In genomic region chr12:27710592-27711311, GRCh38 we compare ENCODE assay signal across 8 cellular contexts. TPM values are rescaled to one million over a fixed set of nuclear protein-coding genes. Genes with fewer than 3 reads are reported as not detected.
DNase-seq lines count a peak whose midpoint lies in the region; ATAC-seq and TF ChIP-seq lines count a peak whose summit lies in the region.

Gene MRPS35, plus strand, starts transcription at chr12:27710832. Its CDS starts 12 bp downstream, at chr12:27710844.

- peak; percentile 97 for ATAC-seq in GM23338

- H3K9me2 ChIP-seq in GM23338 (ENCODE audit: insufficient read depth) = no peaks in the 10 kb centered on the region

- H3K4me3 ChIP-seq in GM23338 (peak within 1 kb of the TSS; percentile 82), fibroblast of pulmonary artery (replicated peaks; ENCODE audit: low read depth, low read length) (peak within 1 kb of the TSS; percentile 99)

- H3K27me3 Mint-ChIP-seq in GM23338 (ENCODE audit: insufficient read depth, low read depth, poor library complexity) = peaks cover 6% of the 10 kb centered on the region
- peaks cover 7% of the 10 kb centered on the region for H3K27me3 Mint-ChIP-seq in nephron progenitor cell (ENCODE audit: low read depth, poor library complexity)
- peaks cover 5% of the 10 kb centered on the region for H3K27me3 Mint-ChIP-seq in stimulated activated naive CD8-positive, alpha-beta T cell treated with anti-CD3 and anti-CD28 coated beads, Interleukin-15, Interleukin-2, amounts not matched to agents 100 ng/mL and 50 ng/mL, for 24 hours

- peak within 1 kb of the TSS; percentile 75 for H3K27ac ChIP-seq in GM23338 (ENCODE audit: low read depth)

- H3K9me3 Mint-ChIP-seq in GM23338 (no peaks in the 10 kb centered on the region), nephron progenitor cell (no peaks in the 10 kb centered on the region)
- no peaks in the 10 kb centered on the region for H3K9me3 Mint-ChIP-seq in stimulated activated naive CD8-positive, alpha-beta T cell treated with anti-CD3 and anti-CD28 coated beads, Interleukin-15, Interleukin-2, amounts not matched to agents 100 ng/mL and 50 ng/mL, for 24 hours

- H3K4me3 Mint-ChIP-seq in GM23338 (peak within 1 kb of the TSS; percentile 89), nephron progenitor cell (peak within 1 kb of the TSS; percentile 97)
- peak within 1 kb of the TSS; percentile 99 for H3K4me3 Mint-ChIP-seq in stimulated activated naive CD8-positive, alpha-beta T cell treated with anti-CD3 and anti-CD28 coated beads, Interleukin-15, Interleukin-2, amounts not matched to agents 100 ng/mL and 50 ng/mL, for 24 hours

- DNase-seq in ELF-1 (ENCODE audit: low read depth, low spot score) (peak; percentile 90), GM23338 (ENCODE audit: low spot score) (peak; percentile 88), Kasumi-1 (lab: John Stamatoyannopoulos, UW) (peak; percentile 93), fibroblast of pulmonary artery (ENCODE audit: low read depth) (peak; percentile 95), nephron progenitor cell (peak; percentile 87)
- peak; percentile 84 for DNase-seq in activated T-helper 9 cell treated with anti-CD3 and anti-CD28 coated beads, Interleukin-2, amount 50 U/mL, for 16 hours (ENCODE audit: low read depth)

- no peaks in the 10 kb centered on the region for H3F3A ChIP-seq in GM23338 (replicated peaks; ENCODE audit: low read depth)

- H3K4me2 ChIP-seq in GM23338 = peak within 1 kb of the TSS; percentile 92

- peak within 1 kb of the TSS; percentile 96 for H3K27ac Mint-ChIP-seq in GM23338
- H3K27ac Mint-ChIP-seq in nephron progenitor cell = peak within 1 kb of the TSS; percentile 92
- peak within 1 kb of the TSS; percentile 95 for H3K27ac Mint-ChIP-seq in stimulated activated naive CD8-positive, alpha-beta T cell treated with anti-CD3 and anti-CD28 coated beads, Interleukin-15, Interleukin-2, amounts not matched to agents 100 ng/mL and 50 ng/mL, for 24 hours

- H3K79me2 ChIP-seq in GM23338 (replicated peaks; ENCODE audit: insufficient read depth) = peaks cover 46% of the 10 kb centered on the region

- peak; percentile 99 for TF ChIP-seq POLR2A in Raji (IDR thresholded peaks at IDR 0.05; ENCODE audit: insufficient read depth, low read depth, low read length)

- peaks cover 13% of the 10 kb centered on the region for H3K4me1 Mint-ChIP-seq in GM23338
- peaks cover 28% of the 10 kb centered on the region for H3K4me1 Mint-ChIP-seq in nephron progenitor cell
- H3K4me1 Mint-ChIP-seq in stimulated activated naive CD8-positive, alpha-beta T cell treated with anti-CD3 and anti-CD28 coated beads, Interleukin-15, Interleukin-2, amounts not matched to agents 100 ng/mL and 50 ng/mL, for 24 hours (ENCODE audit: low read depth) = peaks cover 35% of the 10 kb centered on the region

- H4K20me1 ChIP-seq in GM23338 (replicated peaks; ENCODE audit: insufficient read depth) = no peaks in the 10 kb centered on the region; the same call in 1 of the 2 replicates

- H3K27me3 ChIP-seq in GM23338 (ENCODE audit: insufficient read depth) = no peaks in the 10 kb centered on the region

- H3K36me3 ChIP-seq in GM23338 (ENCODE audit: insufficient read depth) = no peaks in the 10 kb centered on the region; the same call in 1 of the 2 replicates

- TF ChIP-seq CTCF in GM23338 (conservative IDR thresholded peaks at IDR 0.05; ENCODE audit: low read depth in 2 of 2) = no peak
- TF ChIP-seq CTCF in fibroblast of pulmonary artery (IDR thresholded peaks at IDR 0.05; ENCODE audit: low read length, missing control alignments) = no peak
- no peak for TF ChIP-seq CTCF in nephron progenitor cell (IDR thresholded peaks at IDR 0.05)

- peaks cover 13% of the 10 kb centered on the region for H3K36me3 Mint-ChIP-seq in GM23338 (ENCODE audit: low read depth)
- H3K36me3 Mint-ChIP-seq in nephron progenitor cell (ENCODE audit: low read depth) = peaks cover 37% of the 10 kb centered on the region
- H3K36me3 Mint-ChIP-seq in stimulated activated naive CD8-positive, alpha-beta T cell treated with anti-CD3 and anti-CD28 coated beads, Interleukin-15, Interleukin-2, amounts not matched to agents 100 ng/mL and 50 ng/mL, for 24 hours (ENCODE audit: low read depth) = peaks cover 28% of the 10 kb centered on the region

- peak within 1 kb of the TSS; percentile 86 for H2AFZ ChIP-seq in GM23338

- H3K4me1 ChIP-seq in GM23338 (ENCODE audit: insufficient read depth) = peaks cover 11% of the 10 kb centered on the region

TF ChIP-seq in GM23338, 12 proteins besides CTCF, POLR2A, EP300 and RAD21:
- TF ChIP-seq STAT1 (IDR thresholded peaks at IDR 0.05; ENCODE audit: unreplicated experiment) (no peak), POLR2AphosphoS5 (IDR thresholded peaks at IDR 0.05; ENCODE audit: low read depth) (peak; percentile 95), CREB1 (CRISPR knock-in tag; IDR thresholded peaks at IDR 0.05; ENCODE audit: low read depth) (0 out of 2 replicates have a peak, but pooled peaks have one; percentile 4)
TF ChIP-seq in GM23338: peak in this region for 2.

RNA-seq across cellular contexts. Expression of gene MRPS35, which starts in this region (rescaled TPM):
- total RNA-seq in GM23338 (2014; rRNA removed; shearing (Covaris generic)) = 58.7 and 71.8 TPM in 2 replicates
- polyA plus RNA-seq in GM23338 (2016; fragmentation: Nextera tagmentation; extraction: Ambion mirVana) = 47.9 and 58.1 TPM in 2 replicates

Comparison
In these comparisons a context has a peak if more than half of its experiments do, and no peak if none do; other contexts are left out.
1. Peak in every context shown above with its lines: DNase-seq, ATAC-seq, H3K4me3 ChIP-seq and H3K27ac ChIP-seq.